7 cellular contexts compared by ENCODE assay signal in genomic region chr14:81533536-81534343, GRCh38. TPM values are rescaled to one million over a fixed set of nuclear protein-coding genes. Genes with fewer than 3 reads are reported as not detected.
DNase-seq lines count a peak whose midpoint lies in the region; ATAC-seq and TF ChIP-seq lines count a peak whose summit lies in the region.

Gene SEL1L, minus strand, starts transcription at chr14:81533853. Its CDS starts 109 bp downstream, at chr14:81533744.

- H3K9me3 ChIP-seq in hepatocyte (ENCODE audit: low read depth) = no peaks in the 10 kb centered on the region

- H3K27ac ChIP-seq in hepatocyte = peak within 1 kb of the TSS; percentile 81

- peaks cover 47% of the 10 kb centered on the region for H3K79me2 ChIP-seq in hepatocyte

- H3K4me3 ChIP-seq in hepatocyte = peak within 1 kb of the TSS; percentile 60

- ATAC-seq in GM18508 (IDR thresholded peaks at IDR 0.05; ENCODE audit: insufficient read depth, unreplicated experiment) (peak; percentile 83), HG03025 (IDR thresholded peaks at IDR 0.05; ENCODE audit: low FRiP score, unreplicated experiment) (peak; percentile 96)

- WGBS in hepatocyte (ENCODE audit: low lambda C conversion rate, missing lambda C conversion rate) = 1% methylated on average over 40 of the region's 50 CpGs

- no peak for TF ChIP-seq CTCF in hepatocyte (IDR thresholded peaks at IDR 0.05; ENCODE audit: poor library complexity)

- peak within 1 kb of the TSS; percentile 30 for H2AFZ ChIP-seq in hepatocyte

- H3K27me3 ChIP-seq in hepatocyte = no peaks in the 10 kb centered on the region

- peak within 1 kb of the TSS; percentile 82 for H3K4me2 ChIP-seq in hepatocyte

- no peaks in the 10 kb centered on the region for H3K9me2 ChIP-seq in hepatocyte (replicated peaks; ENCODE audit: insufficient read depth)

- H4K20me1 ChIP-seq in hepatocyte (ENCODE audit: insufficient read depth, poor library complexity, severe bottlenecking) = peaks cover 21% of the 10 kb centered on the region

- DNase-seq in NCI-H2081 (lab: John Stamatoyannopoulos, UW) (peak; percentile 99 to 100), T1000 (lab: John Stamatoyannopoulos, UW) (peak; percentile 98), astrocyte of the hippocampus (ENCODE audit: low read depth, low spot score) (peak; percentile 100), hepatocyte (ENCODE audit: low spot score) (peak; percentile 99), renal cortical epithelial cell (ENCODE audit: low read depth) (peak; percentile 100)

- H3K4me1 ChIP-seq in hepatocyte (ENCODE audit: insufficient read depth) = peaks cover 18% of the 10 kb centered on the region

- H3K36me3 ChIP-seq in hepatocyte (replicated peaks; ENCODE audit: insufficient read depth, low read depth) = no peaks in the 10 kb centered on the region

RNA-seq across cellular contexts. Expression of gene SEL1L, which starts in this region (rescaled TPM):
- total RNA-seq in hepatocyte (89.4 and 90.6 TPM in 2 replicates), renal cortical epithelial cell (66.5 and 89.4 TPM in 2 replicates)
- polyA plus RNA-seq in hepatocyte = 53.0 and 53.3 TPM in 2 replicates

Comparison
In these comparisons a context has a peak if more than half of its experiments do, and no peak if none do; other contexts are left out.
1. Peak in every context shown above with its lines: DNase-seq, ATAC-seq, H3K4me3 ChIP-seq and H3K27ac ChIP-seq.